Comparison of ENCODE assay signal across 13 cellular contexts in the genomic region with DNA sequence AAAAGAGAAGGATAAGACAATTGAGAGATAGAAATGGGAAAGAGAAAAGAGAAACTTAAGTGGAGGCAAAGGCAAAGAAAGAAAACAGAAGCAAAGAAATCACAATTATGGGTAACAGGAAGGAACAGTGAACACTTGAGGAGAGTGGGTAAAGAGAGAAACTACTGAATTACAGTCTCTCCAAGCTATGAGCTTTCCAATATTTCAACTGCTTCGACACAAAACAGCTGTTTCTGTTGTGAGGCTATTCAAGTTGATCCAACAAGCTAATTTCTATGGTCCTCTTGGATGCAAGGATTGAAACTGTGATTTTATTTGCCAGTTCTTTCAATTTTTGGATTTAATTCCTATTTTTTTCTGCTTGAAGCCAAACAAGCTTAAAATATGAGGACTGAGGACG.
A peak's percentile ranks its signal among the peaks of the same experiment; 100 is the strongest.
DNase-seq lines count a peak whose midpoint lies in the region; ATAC-seq and TF ChIP-seq lines count a peak whose summit lies in the region.
"Had no signal": no experiment of that assay in that cellular context is flagged by ENCODE, and none has a peak within 500 bp of the region (broad histone marks: within the 10 kb centered on the region; RNA-seq: fewer than 3 reads in every experiment).

No MANE protein-coding gene starts in this region.

- H3K4me3 ChIP-seq in right atrium auricular region (no peak overlapping the region), Loucy (ENCODE audit: low read length, poor library complexity, severe bottlenecking) (no peak overlapping the region), tibial nerve (no peak overlapping the region), aorta (ENCODE audit: low read length in 2 of 2) (no peak overlapping the region)
- H3K4me3 ChIP-seq: BLaER1 treated with 17β-estradiol and CSF1 and Interleukin-3, amounts not matched to agents 10 nM and 100 nM; GM23248; HAP-1 had no signal

- intact Hi-C loops in Right ventricle myocardium superior (cut with DNase I): no loop called here
- intact Hi-C loops in dendritic cell treated with granulocyte-macrophage colony-stimulating factor and Interleukin-4, amounts not matched to agents 40 ng/mL and 50 ng/mL, for 4 days (cut with micrococcal nuclease): no loop called here
- intact Hi-C loops in aorta (cut with DNase I): no loop called here

- no peaks in the 10 kb centered on the region for H3K4me1 ChIP-seq in right atrium auricular region
- peaks cover 4% of the 10 kb centered on the region for H3K4me1 ChIP-seq in Loucy (ENCODE audit: insufficient read depth, low read length, poor library complexity, severe bottlenecking)
- no peaks in the 10 kb centered on the region for H3K4me1 ChIP-seq in tibial nerve
- H3K4me1 ChIP-seq in aorta (ENCODE audit: control insufficient read depth in 1 of 2, insufficient read depth in 2 of 2, low read length in 2 of 2): no peaks in the 10 kb centered on the region
- H3K4me1 ChIP-seq: BLaER1 treated with 17β-estradiol and CSF1 and Interleukin-3, amounts not matched to agents 10 nM and 100 nM; HAP-1 had no signal

- TF ChIP-seq EP300 in tibial nerve (IDR thresholded peaks at IDR 0.05): no peak

- no peak for TF ChIP-seq POLR2A in tibial nerve (IDR thresholded peaks at IDR 0.05)

- no peaks in the 10 kb centered on the region for H4K20me1 ChIP-seq in Loucy (ENCODE audit: insufficient read depth, low read length, poor library complexity, severe bottlenecking)
- H4K20me1 ChIP-seq: BLaER1 treated with 17β-estradiol and CSF1 and Interleukin-3, amounts not matched to agents 10 nM and 100 nM had no signal

- H3K27me3 ChIP-seq in right atrium auricular region: no peaks in the 10 kb centered on the region
- no peaks in the 10 kb centered on the region for H3K27me3 ChIP-seq in Loucy (ENCODE audit: insufficient read depth, low read length, poor library complexity, severe bottlenecking)
- H3K27me3 ChIP-seq in tibial nerve: no peaks in the 10 kb centered on the region
- no peaks in the 10 kb centered on the region for H3K27me3 ChIP-seq in aorta (ENCODE audit: control insufficient read depth in 1 of 2, insufficient read depth in 2 of 2, low read length in 1 of 2)
- H3K27me3 ChIP-seq: BLaER1 treated with 17β-estradiol and CSF1 and Interleukin-3, amounts not matched to agents 10 nM and 100 nM had no signal

- H3K27ac ChIP-seq in right atrium auricular region (no peak overlapping the region), tibial nerve (no peak overlapping the region), aorta (ENCODE audit: low read depth in 1 of 2, low read length in 2 of 2) (no peak overlapping the region)
- H3K27ac ChIP-seq: BLaER1 treated with 17β-estradiol and CSF1 and Interleukin-3, amounts not matched to agents 10 nM and 100 nM; GM23248 had no signal

- H2AFZ ChIP-seq in Loucy (ENCODE audit: low read length): 0 out of 2 replicates have a peak overlapping the region, but pooled peaks have one; percentile 9
- H2AFZ ChIP-seq: GM23248 had no signal

- TF ChIP-seq CTCF in right atrium auricular region (IDR thresholded peaks at IDR 0.05) (no peak), Loucy (conservative IDR thresholded peaks at IDR 0.05; ENCODE audit: low read length) (no peak), tibial nerve (IDR thresholded peaks at IDR 0.05) (no peak)

- no peaks in the 10 kb centered on the region for H3K36me3 Mint-ChIP-seq in dendritic cell treated with granulocyte-macrophage colony-stimulating factor and Interleukin-4, amounts not matched to agents 40 ng/mL and 50 ng/mL, for 4 days (ENCODE audit: low read depth)
- H3K36me3 Mint-ChIP-seq: CD8-positive, alpha-beta memory T cell had no signal

- H3K79me2 ChIP-seq in Loucy (ENCODE audit: insufficient read depth, low read length): no peaks in the 10 kb centered on the region

- peaks cover 37% of the 10 kb centered on the region for H3K4me1 Mint-ChIP-seq in dendritic cell treated with granulocyte-macrophage colony-stimulating factor and Interleukin-4, amounts not matched to agents 40 ng/mL and 50 ng/mL, for 4 days (ENCODE audit: low read depth)
- H3K4me1 Mint-ChIP-seq: B cell; CD8-positive, alpha-beta memory T cell had no signal

- no peak overlapping the region for H3K4me2 ChIP-seq in Loucy (ENCODE audit: low read depth, low read length, poor library complexity, severe bottlenecking)
- H3K4me2 ChIP-seq: BLaER1 treated with 17β-estradiol and CSF1 and Interleukin-3, amounts not matched to agents 10 nM and 100 nM had no signal

- WGBS in tibial nerve, 2 donors: 62 to 67% methylated on average over 2 of the region's 2 CpGs
- WGBS in aorta, 2 donors: 16 to 19% methylated on average over 2 of the region's 2 CpGs

- no peak overlapping the region for H3K4me3 Mint-ChIP-seq in dendritic cell treated with granulocyte-macrophage colony-stimulating factor and Interleukin-4, amounts not matched to agents 40 ng/mL and 50 ng/mL, for 4 days
- H3K4me3 Mint-ChIP-seq: B cell; CD8-positive, alpha-beta memory T cell had no signal

- DNase-seq in Right ventricle myocardium superior (no peak), right atrium auricular region (ENCODE audit: low spot score) (no peak), tibial nerve (ENCODE audit: low spot score in 2 of 2) (no peak), T-helper 1 cell (no peak), aorta (no peak)
- DNase-seq: Caco-2; CD8-positive, alpha-beta memory T cell; GM23248 had no signal

- H3K27ac Mint-ChIP-seq in dendritic cell treated with granulocyte-macrophage colony-stimulating factor and Interleukin-4, amounts not matched to agents 40 ng/mL and 50 ng/mL, for 4 days: peak overlapping the region; percentile 12
- H3K27ac Mint-ChIP-seq: B cell; CD8-positive, alpha-beta memory T cell had no signal

- H3K9me3 ChIP-seq in right atrium auricular region (no peaks in the 10 kb centered on the region), Loucy (ENCODE audit: insufficient read depth, low read depth, low read length) (no peaks in the 10 kb centered on the region), tibial nerve (no peaks in the 10 kb centered on the region), aorta (ENCODE audit: control insufficient read depth, low read length) (no peaks in the 10 kb centered on the region)
- H3K9me3 ChIP-seq: BLaER1 treated with 17β-estradiol and CSF1 and Interleukin-3, amounts not matched to agents 10 nM and 100 nM; Caco-2; HAP-1 had no signal

- no peaks in the 10 kb centered on the region for H3K27me3 Mint-ChIP-seq in dendritic cell treated with granulocyte-macrophage colony-stimulating factor and Interleukin-4, amounts not matched to agents 40 ng/mL and 50 ng/mL, for 4 days
- H3K27me3 Mint-ChIP-seq: B cell had no signal

- no peak overlapping the region for H3K9ac ChIP-seq in Loucy (ENCODE audit: low read depth, low read length, poor library complexity, severe bottlenecking)
- H3K9ac ChIP-seq: BLaER1 treated with 17β-estradiol and CSF1 and Interleukin-3, amounts not matched to agents 10 nM and 100 nM; GM23248 had no signal

- H3K9me2 ChIP-seq in Loucy (replicated peaks; ENCODE audit: low read depth, low read length): no peaks in the 10 kb centered on the region

- no peaks in the 10 kb centered on the region for H3F3A ChIP-seq in Loucy (ENCODE audit: low read depth)

- H3K36me3 ChIP-seq in right atrium auricular region (no peaks in the 10 kb centered on the region), Loucy (ENCODE audit: insufficient read depth, low read length) (no peaks in the 10 kb centered on the region), tibial nerve (no peaks in the 10 kb centered on the region), aorta (ENCODE audit: control insufficient read depth in 1 of 2, insufficient read depth in 2 of 2, low read length in 1 of 2) (no peaks in the 10 kb centered on the region)
- H3K36me3 ChIP-seq: BLaER1 treated with 17β-estradiol and CSF1 and Interleukin-3, amounts not matched to agents 10 nM and 100 nM; HAP-1 had no signal

- ATAC-seq in Right ventricle myocardium superior (ENCODE audit: poor library complexity) (peak; percentile 82), aorta (ENCODE audit: low FRiP score) (no peak)

- H3K9me3 Mint-ChIP-seq in dendritic cell treated with granulocyte-macrophage colony-stimulating factor and Interleukin-4, amounts not matched to agents 40 ng/mL and 50 ng/mL, for 4 days: no peaks in the 10 kb centered on the region
